1 cellular context compared by ENCODE assay signal in genomic region chr4:168605411-168605810, GRCh38.
TF ChIP-seq lines count a peak whose summit lies in the region.

No MANE protein-coding gene starts in this region.

TF ChIP-seq in HCT116, 20 proteins besides CTCF, POLR2A, EP300 and RAD21 (continued from another document):
- TF ChIP-seq ZNF274 (IDR thresholded peaks at IDR 0.05; ENCODE audit: low read depth, low read length) (no peak), ELF1 (IDR thresholded peaks at IDR 0.05; ENCODE audit: borderline replicate concordance, low read depth) (no peak), SP1 (IDR thresholded peaks at IDR 0.05; ENCODE audit: low read depth) (no peak), POLR2AphosphoS5 (IDR thresholded peaks at IDR 0.05; ENCODE audit: low read depth, low read length) (no peak), REST (IDR thresholded peaks at IDR 0.05; ENCODE audit: low read depth) (no peak), FOSL1 (IDR thresholded peaks at IDR 0.05; ENCODE audit: low read depth) (peak; percentile 50), ATF3 (IDR thresholded peaks at IDR 0.05) (no peak), CEBPB (IDR thresholded peaks at IDR 0.05; ENCODE audit: low read depth) (no peak), EZH2phosphoT487 (IDR thresholded peaks at IDR 0.05; ENCODE audit: borderline replicate concordance) (no peak), ZFX (IDR thresholded peaks at IDR 0.05) (no peak), TCF7L2 (IDR thresholded peaks at IDR 0.05; ENCODE audit: borderline replicate concordance, extremely low read depth, insufficient read depth, insufficient read length) (no peak)
- TF ChIP-seq, protein P1, sequence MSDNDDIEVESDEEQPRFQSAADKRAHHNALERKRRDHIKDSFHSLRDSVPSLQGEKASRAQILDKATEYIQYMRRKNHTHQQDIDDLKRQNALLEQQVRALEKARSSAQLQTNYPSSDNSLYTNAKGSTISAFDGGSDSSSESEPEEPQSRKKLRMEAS (IDR thresholded peaks at IDR 0.05) = no peak
